In genomic region chr5:145579336-145579735, GRCh38 we compare ENCODE assay signal across 15 cellular contexts.
"Had no signal": no experiment of that assay in that cellular context is flagged by ENCODE, and none has a peak within 500 bp of the region (broad histone marks: within the 10 kb centered on the region; RNA-seq: fewer than 3 reads in every experiment).

No MANE protein-coding gene starts in this region.

- DNase-seq: Kasumi-1, MV-4-11, NCI-H1048, NCI-H1436, NCI-H187, NCI-H2029, NCI-H2081 treated with DMSO at 0.1 percent for 48 hours, NCI-H2227 treated with DMSO at 0.1 percent for 48 hours, NCI-H510A treated with DMSO at 0.1 percent for 48 hours, NCI-H526, NCI-H82, SHP77, T-helper 2 cell had no signal

- ATAC-seq: K562, Panc1 had no signal

- H3K4me3 ChIP-seq: K562 had no signal
